In the genomic region with DNA sequence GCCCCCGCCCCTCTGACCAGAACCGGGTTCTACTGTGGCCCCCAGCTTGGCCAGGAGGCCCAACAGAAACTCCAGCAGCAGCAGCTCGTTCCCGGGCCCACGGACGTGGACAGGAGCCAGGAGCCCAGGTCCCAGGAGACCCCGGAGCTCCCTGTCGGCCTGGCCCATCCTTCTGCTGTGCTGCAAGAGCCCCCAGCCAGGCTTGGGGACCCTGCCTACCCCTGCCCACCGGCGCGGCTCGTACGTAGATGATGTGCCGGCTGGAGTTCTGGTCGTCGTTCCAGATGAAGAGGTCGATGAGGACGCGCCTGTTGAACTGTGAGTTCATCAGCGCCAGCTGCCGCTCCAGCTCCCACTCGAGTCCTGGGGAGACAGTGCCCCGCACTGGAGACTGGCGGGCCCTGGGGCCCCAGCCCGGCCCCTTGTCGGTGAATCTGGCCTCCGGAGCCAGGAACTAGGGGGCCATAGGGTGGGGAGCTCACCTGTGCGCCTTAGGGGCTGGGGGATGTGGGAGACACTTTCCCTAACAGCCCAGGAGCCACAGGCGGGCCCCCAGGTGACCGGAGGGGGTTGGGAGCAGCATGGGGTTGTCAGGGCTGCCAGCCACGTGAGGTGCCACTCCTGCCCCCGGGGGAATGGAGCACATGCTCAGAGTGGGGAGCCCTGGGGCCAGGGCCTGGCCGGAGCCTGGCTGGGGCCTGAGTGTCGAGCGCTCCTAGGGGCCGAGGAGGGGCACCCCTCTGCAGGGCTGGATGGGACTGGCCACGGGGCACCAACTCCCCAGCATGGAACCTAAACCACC, we compare ENCODE assay signal across 2 cellular contexts.
TF ChIP-seq lines count a peak whose summit lies in the region.

No MANE protein-coding gene starts in this region.

TF ChIP-seq in SK-N-SH, 30 proteins besides CTCF, POLR2A, EP300 and RAD21 (continued from another document):
- TF ChIP-seq, protein P1, sequence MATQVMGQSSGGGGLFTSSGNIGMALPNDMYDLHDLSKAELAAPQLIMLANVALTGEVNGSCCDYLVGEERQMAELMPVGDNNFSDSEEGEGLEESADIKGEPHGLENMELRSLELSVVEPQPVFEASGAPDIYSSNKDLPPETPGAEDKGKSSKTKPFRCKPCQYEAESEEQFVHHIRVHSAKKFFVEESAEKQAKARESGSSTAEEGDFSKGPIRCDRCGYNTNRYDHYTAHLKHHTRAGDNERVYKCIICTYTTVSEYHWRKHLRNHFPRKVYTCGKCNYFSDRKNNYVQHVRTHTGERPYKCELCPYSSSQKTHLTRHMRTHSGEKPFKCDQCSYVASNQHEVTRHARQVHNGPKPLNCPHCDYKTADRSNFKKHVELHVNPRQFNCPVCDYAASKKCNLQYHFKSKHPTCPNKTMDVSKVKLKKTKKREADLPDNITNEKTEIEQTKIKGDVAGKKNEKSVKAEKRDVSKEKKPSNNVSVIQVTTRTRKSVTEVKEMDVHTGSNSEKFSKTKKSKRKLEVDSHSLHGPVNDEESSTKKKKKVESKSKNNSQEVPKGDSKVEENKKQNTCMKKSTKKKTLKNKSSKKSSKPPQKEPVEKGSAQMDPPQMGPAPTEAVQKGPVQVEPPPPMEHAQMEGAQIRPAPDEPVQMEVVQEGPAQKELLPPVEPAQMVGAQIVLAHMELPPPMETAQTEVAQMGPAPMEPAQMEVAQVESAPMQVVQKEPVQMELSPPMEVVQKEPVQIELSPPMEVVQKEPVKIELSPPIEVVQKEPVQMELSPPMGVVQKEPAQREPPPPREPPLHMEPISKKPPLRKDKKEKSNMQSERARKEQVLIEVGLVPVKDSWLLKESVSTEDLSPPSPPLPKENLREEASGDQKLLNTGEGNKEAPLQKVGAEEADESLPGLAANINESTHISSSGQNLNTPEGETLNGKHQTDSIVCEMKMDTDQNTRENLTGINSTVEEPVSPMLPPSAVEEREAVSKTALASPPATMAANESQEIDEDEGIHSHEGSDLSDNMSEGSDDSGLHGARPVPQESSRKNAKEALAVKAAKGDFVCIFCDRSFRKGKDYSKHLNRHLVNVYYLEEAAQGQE (IDR thresholded peaks at IDR 0.05; ENCODE audit: low read depth, low read length) = no peak
- TF ChIP-seq, protein P2, sequence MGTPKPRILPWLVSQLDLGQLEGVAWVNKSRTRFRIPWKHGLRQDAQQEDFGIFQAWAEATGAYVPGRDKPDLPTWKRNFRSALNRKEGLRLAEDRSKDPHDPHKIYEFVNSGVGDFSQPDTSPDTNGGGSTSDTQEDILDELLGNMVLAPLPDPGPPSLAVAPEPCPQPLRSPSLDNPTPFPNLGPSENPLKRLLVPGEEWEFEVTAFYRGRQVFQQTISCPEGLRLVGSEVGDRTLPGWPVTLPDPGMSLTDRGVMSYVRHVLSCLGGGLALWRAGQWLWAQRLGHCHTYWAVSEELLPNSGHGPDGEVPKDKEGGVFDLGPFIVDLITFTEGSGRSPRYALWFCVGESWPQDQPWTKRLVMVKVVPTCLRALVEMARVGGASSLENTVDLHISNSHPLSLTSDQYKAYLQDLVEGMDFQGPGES (IDR thresholded peaks at IDR 0.05; ENCODE audit: low read depth, low read length) = no peak
- no peak for TF ChIP-seq SMC3 (IDR thresholded peaks at IDR 0.05; ENCODE audit: low read depth, low read length)
- TF ChIP-seq, protein P3, sequence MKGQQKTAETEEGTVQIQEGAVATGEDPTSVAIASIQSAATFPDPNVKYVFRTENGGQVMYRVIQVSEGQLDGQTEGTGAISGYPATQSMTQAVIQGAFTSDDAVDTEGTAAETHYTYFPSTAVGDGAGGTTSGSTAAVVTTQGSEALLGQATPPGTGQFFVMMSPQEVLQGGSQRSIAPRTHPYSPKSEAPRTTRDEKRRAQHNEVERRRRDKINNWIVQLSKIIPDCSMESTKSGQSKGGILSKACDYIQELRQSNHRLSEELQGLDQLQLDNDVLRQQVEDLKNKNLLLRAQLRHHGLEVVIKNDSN (IDR thresholded peaks at IDR 0.05; ENCODE audit: borderline replicate concordance, low read depth) = no peak
- TF ChIP-seq, protein P4, sequence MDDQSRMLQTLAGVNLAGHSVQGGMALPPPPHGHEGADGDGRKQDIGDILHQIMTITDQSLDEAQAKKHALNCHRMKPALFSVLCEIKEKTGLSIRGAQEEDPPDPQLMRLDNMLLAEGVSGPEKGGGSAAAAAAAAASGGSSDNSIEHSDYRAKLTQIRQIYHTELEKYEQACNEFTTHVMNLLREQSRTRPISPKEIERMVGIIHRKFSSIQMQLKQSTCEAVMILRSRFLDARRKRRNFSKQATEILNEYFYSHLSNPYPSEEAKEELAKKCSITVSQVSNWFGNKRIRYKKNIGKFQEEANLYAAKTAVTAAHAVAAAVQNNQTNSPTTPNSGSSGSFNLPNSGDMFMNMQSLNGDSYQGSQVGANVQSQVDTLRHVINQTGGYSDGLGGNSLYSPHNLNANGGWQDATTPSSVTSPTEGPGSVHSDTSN (IDR thresholded peaks at IDR 0.05) = no peak
- TF ChIP-seq YY1 (IDR thresholded peaks at IDR 0.05; ENCODE audit: low read depth) = no peak
- TF ChIP-seq FOSL2 (IDR thresholded peaks at IDR 0.05; ENCODE audit: borderline replicate concordance, low read depth) = no peak
- TF ChIP-seq, protein P5, sequence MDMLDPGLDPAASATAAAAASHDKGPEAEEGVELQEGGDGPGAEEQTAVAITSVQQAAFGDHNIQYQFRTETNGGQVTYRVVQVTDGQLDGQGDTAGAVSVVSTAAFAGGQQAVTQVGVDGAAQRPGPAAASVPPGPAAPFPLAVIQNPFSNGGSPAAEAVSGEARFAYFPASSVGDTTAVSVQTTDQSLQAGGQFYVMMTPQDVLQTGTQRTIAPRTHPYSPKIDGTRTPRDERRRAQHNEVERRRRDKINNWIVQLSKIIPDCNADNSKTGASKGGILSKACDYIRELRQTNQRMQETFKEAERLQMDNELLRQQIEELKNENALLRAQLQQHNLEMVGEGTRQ (IDR thresholded peaks at IDR 0.05; ENCODE audit: borderline replicate concordance, low read depth, low read length) = no peak
- no peak for TF ChIP-seq GABPA (IDR thresholded peaks at IDR 0.05; ENCODE audit: low read depth)

TF ChIP-seq in SK-N-SH treated with all-trans-retinoic acid at 6 μM for 48 hours, 23 proteins besides CTCF, POLR2A, EP300 and RAD21:
- TF ChIP-seq, protein P6, sequence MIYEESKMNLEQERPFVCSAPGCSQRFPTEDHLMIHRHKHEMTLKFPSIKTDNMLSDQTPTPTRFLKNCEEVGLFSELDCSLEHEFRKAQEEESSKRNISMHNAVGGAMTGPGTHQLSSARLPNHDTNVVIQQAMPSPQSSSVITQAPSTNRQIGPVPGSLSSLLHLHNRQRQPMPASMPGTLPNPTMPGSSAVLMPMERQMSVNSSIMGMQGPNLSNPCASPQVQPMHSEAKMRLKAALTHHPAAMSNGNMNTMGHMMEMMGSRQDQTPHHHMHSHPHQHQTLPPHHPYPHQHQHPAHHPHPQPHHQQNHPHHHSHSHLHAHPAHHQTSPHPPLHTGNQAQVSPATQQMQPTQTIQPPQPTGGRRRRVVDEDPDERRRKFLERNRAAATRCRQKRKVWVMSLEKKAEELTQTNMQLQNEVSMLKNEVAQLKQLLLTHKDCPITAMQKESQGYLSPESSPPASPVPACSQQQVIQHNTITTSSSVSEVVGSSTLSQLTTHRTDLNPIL (CRISPR knock-in tag; IDR thresholded peaks at IDR 0.05; ENCODE audit: low read depth) = no peak
- no peak for TF ChIP-seq RARB (CRISPR knock-in tag; IDR thresholded peaks at IDR 0.05)
- TF ChIP-seq ZNF8 (CRISPR knock-in tag; IDR thresholded peaks at IDR 0.05) = no peak
- no peak for TF ChIP-seq ZFP30 (CRISPR knock-in tag; IDR thresholded peaks at IDR 0.05)
- no peak for TF ChIP-seq ZNF565 (CRISPR knock-in tag; conservative IDR thresholded peaks at IDR 0.05; ENCODE audit: low read depth)
- TF ChIP-seq ZFP3 (CRISPR knock-in tag; IDR thresholded peaks at IDR 0.05) = no peak
- TF ChIP-seq, protein P7, sequence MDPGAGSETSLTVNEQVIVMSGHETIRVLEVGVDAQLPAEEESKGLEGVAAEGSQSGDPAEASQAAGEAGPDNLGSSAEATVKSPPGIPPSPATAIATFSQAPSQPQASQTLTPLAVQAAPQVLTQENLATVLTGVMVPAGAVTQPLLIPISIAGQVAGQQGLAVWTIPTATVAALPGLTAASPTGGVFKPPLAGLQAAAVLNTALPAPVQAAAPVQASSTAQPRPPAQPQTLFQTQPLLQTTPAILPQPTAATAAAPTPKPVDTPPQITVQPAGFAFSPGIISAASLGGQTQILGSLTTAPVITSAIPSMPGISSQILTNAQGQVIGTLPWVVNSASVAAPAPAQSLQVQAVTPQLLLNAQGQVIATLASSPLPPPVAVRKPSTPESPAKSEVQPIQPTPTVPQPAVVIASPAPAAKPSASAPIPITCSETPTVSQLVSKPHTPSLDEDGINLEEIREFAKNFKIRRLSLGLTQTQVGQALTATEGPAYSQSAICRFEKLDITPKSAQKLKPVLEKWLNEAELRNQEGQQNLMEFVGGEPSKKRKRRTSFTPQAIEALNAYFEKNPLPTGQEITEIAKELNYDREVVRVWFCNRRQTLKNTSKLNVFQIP (CRISPR knock-in tag; IDR thresholded peaks at IDR 0.05; ENCODE audit: borderline replicate concordance, low read depth) = no peak
TF ChIP-seq in SK-N-SH treated with all-trans-retinoic acid at 6 μM for 48 hours: peak in this region for 0.
